Comparison of ENCODE assay signal across 1 cellular context in genomic region chr9:137578518-137579258, GRCh38.
TF ChIP-seq lines count a peak whose summit lies in the region.

TSS of gene DPH7 (minus strand) at chr9:137578925. CDS start at chr9:137578777, 148 bp downstream.

TF ChIP-seq in HepG2, 621 proteins besides CTCF, POLR2A, EP300 and RAD21 (continued from another document and continues in another):
- peak; percentile 36 for TF ChIP-seq PAXIP1 (CRISPR knock-in tag; conservative IDR thresholded peaks at IDR 0.05)
- TF ChIP-seq ASH2L (IDR thresholded peaks at IDR 0.05; ENCODE audit: insufficient read length, low read depth, low read length), result peak; percentile 96
- TF ChIP-seq MTF1 (CRISPR knock-in tag; IDR thresholded peaks at IDR 0.05), result peak; percentile 49; the same call in 1 of the 2 replicates
- TF ChIP-seq TERF1 (CRISPR knock-in tag; IDR thresholded peaks at IDR 0.05), result no peak
- no peak for TF ChIP-seq ZNF83 (CRISPR knock-in tag; IDR thresholded peaks at IDR 0.05; ENCODE audit: borderline replicate concordance)
- TF ChIP-seq ZNF598 (CRISPR knock-in tag; IDR thresholded peaks at IDR 0.05; ENCODE audit: borderline replicate concordance), result peak; percentile 71; the same call in 1 of the 2 replicates
- TF ChIP-seq ZNF644 (CRISPR knock-in tag; IDR thresholded peaks at IDR 0.05; ENCODE audit: low read depth), result no peak
- TF ChIP-seq KLF9 (CRISPR knock-in tag; IDR thresholded peaks at IDR 0.05; ENCODE audit: low read depth), result no peak
- TF ChIP-seq ZNF446 (CRISPR knock-in tag; IDR thresholded peaks at IDR 0.05), result peak; percentile 52
- TF ChIP-seq HNRNPH1 (optimal IDR thresholded peaks at IDR 0.05; ENCODE audit: low read depth, low read length), result no peak
- TF ChIP-seq NFYB (CRISPR knock-in tag; IDR thresholded peaks at IDR 0.05), result peak; percentile 47; the same call in 1 of the 2 replicates
- 0 out of 2 replicates have a peak, but pooled peaks have one; percentile 19 for TF ChIP-seq ZNF280B (CRISPR knock-in tag; IDR thresholded peaks at IDR 0.05; ENCODE audit: borderline replicate concordance)
- no peak for TF ChIP-seq KDM6A (CRISPR knock-in tag; IDR thresholded peaks at IDR 0.05; ENCODE audit: low read depth)
- 0 out of 2 replicates have a peak, but pooled peaks have one; percentile 28 for TF ChIP-seq MEF2D (CRISPR knock-in tag; IDR thresholded peaks at IDR 0.05)
- TF ChIP-seq ARID4A (CRISPR knock-in tag; IDR thresholded peaks at IDR 0.05; ENCODE audit: borderline replicate concordance), result peak; percentile 98
- peak; percentile 52; the same call in 1 of the 2 replicates for TF ChIP-seq FOXO1 (CRISPR knock-in tag; IDR thresholded peaks at IDR 0.05)
- no peak for TF ChIP-seq SRSF1 (optimal IDR thresholded peaks at IDR 0.05; ENCODE audit: low read depth, low read length)
- no peak for TF ChIP-seq HDAC6 (IDR thresholded peaks at IDR 0.05; ENCODE audit: low read depth, low read length)
- no peak for TF ChIP-seq ZNF101 (CRISPR knock-in tag; IDR thresholded peaks at IDR 0.05; ENCODE audit: borderline replicate concordance, low read depth)
- TF ChIP-seq ZBTB25 (CRISPR knock-in tag; IDR thresholded peaks at IDR 0.05), result peak; percentile 91; the same call in 1 of the 2 replicates
- peak; percentile 36; the same call in 1 of the 2 replicates for TF ChIP-seq MLXIP (CRISPR knock-in tag; IDR thresholded peaks at IDR 0.05; ENCODE audit: borderline replicate concordance)
- TF ChIP-seq ZXDC (CRISPR knock-in tag; IDR thresholded peaks at IDR 0.05), result peak; percentile 73; the same call in 1 of the 2 replicates
- peak; percentile 89; the same call in 1 of the 2 replicates for TF ChIP-seq REL (CRISPR knock-in tag; conservative IDR thresholded peaks at IDR 0.05)
- TF ChIP-seq RFX5 (IDR thresholded peaks at IDR 0.05; ENCODE audit: low read depth, low read length), result 0 out of 2 replicates have a peak, but pooled peaks have one; percentile 44
- no peak for TF ChIP-seq ZNF75D (CRISPR knock-in tag; IDR thresholded peaks at IDR 0.05; ENCODE audit: borderline replicate concordance)
- TF ChIP-seq ADNP (CRISPR knock-in tag; IDR thresholded peaks at IDR 0.05), result 0 out of 2 replicates have a peak, but pooled peaks have one; percentile 34
- TF ChIP-seq NCOR1 (IDR thresholded peaks at IDR 0.05; ENCODE audit: borderline replicate concordance, low read length), result peak; percentile 36; the same call in 1 of the 2 replicates
- TF ChIP-seq GATAD1 (CRISPR knock-in tag; IDR thresholded peaks at IDR 0.05), result peak; percentile 94
- no peak for TF ChIP-seq KLF15 (CRISPR knock-in tag; IDR thresholded peaks at IDR 0.05; ENCODE audit: borderline replicate concordance)
- peak; percentile 63; the same call in 1 of the 2 replicates for TF ChIP-seq NKX3-1 (CRISPR knock-in tag; IDR thresholded peaks at IDR 0.05)
- TF ChIP-seq HINFP (CRISPR knock-in tag; IDR thresholded peaks at IDR 0.05; ENCODE audit: low read depth), result no peak; the same call in 1 of the 2 replicates
- no peak for TF ChIP-seq ZNF260 (CRISPR knock-in tag; IDR thresholded peaks at IDR 0.05; ENCODE audit: borderline replicate concordance, low read depth)
- peak; percentile 47; the same call in 1 of the 2 replicates for TF ChIP-seq ELF1 (CRISPR knock-in tag; IDR thresholded peaks at IDR 0.05)
- peak; percentile 90 for TF ChIP-seq ZNF276 (CRISPR knock-in tag; IDR thresholded peaks at IDR 0.05; ENCODE audit: low read depth)
